ENCODE assay signal across 32 cellular contexts in genomic region chr3:8867646-8868045, GRCh38.
"Had no signal": no experiment of that assay in that cellular context is flagged by ENCODE, and none has a peak within 500 bp of the region (broad histone marks: within the 10 kb centered on the region; RNA-seq: fewer than 3 reads in every experiment).

No MANE protein-coding gene starts in this region.

- FAIRE-seq: colon, endometrium, endothelial cell of umbilical vein, TTC549 had no signal

- H3K27ac Mint-ChIP-seq: activated B cell treated with CpG ODN at 0.5 μM for 24 hours; activated CD8-positive, alpha-beta T cell treated with anti-CD3 and anti-CD28 coated beads for 36 hours; activated naive CD8-positive, alpha-beta T cell; activated T-helper 17 cell treated with anti-CD3 and anti-CD28 coated beads, Interleukin-2, amount 50 U/mL, for 72 hours; T-helper 17 cell had no signal

- H3K27me3 Mint-ChIP-seq: activated B cell treated with CpG ODN at 0.5 μM for 24 hours; activated CD8-positive, alpha-beta T cell treated with anti-CD3 and anti-CD28 coated beads for 36 hours; activated naive CD8-positive, alpha-beta T cell; activated T-helper 17 cell treated with anti-CD3 and anti-CD28 coated beads, Interleukin-2, amount 50 U/mL, for 72 hours; T-helper 17 cell had no signal

- H3K4me2 ChIP-seq: hepatocyte had no signal

- H3K36me3 ChIP-seq: esophagus squamous epithelium, gastroesophageal sphincter, heart right ventricle, WERI-Rb-1 had no signal

- H3K79me2 ChIP-seq: hepatocyte had no signal

- DNase-seq: activated B cell treated with CpG ODN at 0.5 μM for 24 hours; activated CD4-positive, alpha-beta T cell treated with anti-CD3 and anti-CD28 coated beads for 48 hours; activated CD4-positive, alpha-beta T cell treated with anti-CD3 and anti-CD28 coated beads, Interleukin-2, amount 50 U/mL, for 1 hour; activated CD4-positive, alpha-beta T cell treated with anti-CD3 and anti-CD28 coated beads, Interleukin-2, amount 50 U/mL, for 48 hours; activated CD8-positive, alpha-beta memory T cell treated with anti-CD3 and anti-CD28 coated beads for 24 hours; activated CD8-positive, alpha-beta T cell treated with anti-CD3 and anti-CD28 coated beads for 36 hours; activated effector memory CD4-positive, alpha-beta T cell treated with Interleukin-2 at 50 U/mL for 16 hours; activated gamma-delta T cell treated with Interleukin-2 at 50 U/mL for 16 hours; activated naive CD4-positive, alpha-beta T cell treated with anti-CD3 and anti-CD28 coated beads, Interleukin-2, amount 50 U/mL, for 16 hours; activated naive CD4-positive, alpha-beta T cell treated with Interleukin-2 at 50 U/mL for 16 hours; activated T-cell treated with anti-CD3 and anti-CD28 coated beads, Interleukin-2, amount 50 U/mL, for 4 hours; amniotic stem cell; anterior cingulate cortex; body of pancreas; caudate nucleus; cortex of kidney; dermis blood vessel endothelial cell; effector CD8-positive, alpha-beta T cell; esophagus squamous epithelium; foreskin melanocyte; heart right ventricle; T-helper 17 cell; WERI-Rb-1 had no signal

- H3K9me3 ChIP-seq: body of pancreas, esophagus squamous epithelium, gastroesophageal sphincter, heart right ventricle had no signal

- H3K27ac ChIP-seq: body of pancreas, esophagus squamous epithelium, gastroesophageal sphincter, heart right ventricle, hepatocyte had no signal

- H3K4me1 ChIP-seq: body of pancreas, esophagus squamous epithelium, gastroesophageal sphincter, heart right ventricle had no signal

- H3K4me3 Mint-ChIP-seq: activated B cell treated with CpG ODN at 0.5 μM for 24 hours; activated CD8-positive, alpha-beta T cell treated with anti-CD3 and anti-CD28 coated beads for 36 hours; activated naive CD8-positive, alpha-beta T cell; activated T-cell treated with anti-CD3 and anti-CD28 coated beads, Interleukin-2, amount 50 U/mL, for 4 hours; activated T-helper 17 cell treated with anti-CD3 and anti-CD28 coated beads, Interleukin-2, amount 50 U/mL, for 72 hours; T-helper 17 cell had no signal

- ATAC-seq: activated CD4-positive, CD25-positive, alpha-beta regulatory T cell treated with anti-CD3 and anti-CD28 coated beads, Interleukin-2, amount 50 U/mL, for 24 hours; activated CD8-positive, alpha-beta T cell treated with anti-CD3 and anti-CD28 coated beads for 36 hours; activated T-cell treated with anti-CD3 and anti-CD28 coated beads, Interleukin-2, amount 50 U/mL, for 4 hours; activated T-helper 17 cell treated with anti-CD3 and anti-CD28 coated beads, Interleukin-2, amount 50 U/mL, for 72 hours; body of pancreas; gastroesophageal sphincter; heart right ventricle; T-helper 17 cell had no signal

- H3K4me1 Mint-ChIP-seq: activated T-helper 17 cell treated with anti-CD3 and anti-CD28 coated beads, Interleukin-2, amount 50 U/mL, for 72 hours had no signal

- H2AFZ ChIP-seq: hepatocyte had no signal

- H3K27me3 ChIP-seq: body of pancreas, esophagus squamous epithelium, gastroesophageal sphincter, heart right ventricle, hepatocyte had no signal

- H3K9me3 Mint-ChIP-seq: activated B cell treated with CpG ODN at 0.5 μM for 24 hours; activated CD8-positive, alpha-beta T cell treated with anti-CD3 and anti-CD28 coated beads for 36 hours; activated T-cell treated with anti-CD3 and anti-CD28 coated beads, Interleukin-2, amount 50 U/mL, for 4 hours; activated T-helper 17 cell treated with anti-CD3 and anti-CD28 coated beads, Interleukin-2, amount 50 U/mL, for 72 hours had no signal

- H3K4me3 ChIP-seq: body of pancreas, esophagus squamous epithelium, gastroesophageal sphincter, heart right ventricle, hepatocyte had no signal
